ENCODE assay signal across 8 cellular contexts in genomic region chr4:70734971-70735370, GRCh38. TPM values are rescaled to one million over a fixed set of nuclear protein-coding genes. Genes with fewer than 3 reads are reported as not detected.
DNase-seq lines count a peak whose midpoint lies in the region; ATAC-seq and TF ChIP-seq lines count a peak whose summit lies in the region.

No MANE protein-coding gene starts in this region.

- TF ChIP-seq RAD21 in liver (IDR thresholded peaks at IDR 0.05), result no peak

- H4K91ac ChIP-seq in H9 (ENCODE audit: insufficient read length, low read depth, low read length), result no peak overlapping the region

- no peaks in the 10 kb centered on the region for H3K79me2 ChIP-seq in H9 (ENCODE audit: insufficient read depth, low read length)

- H2BK15ac ChIP-seq in H9 (ENCODE audit: low read depth, low read length), result no peak overlapping the region

- H3K9me3 ChIP-seq in liver (ENCODE audit: control insufficient read depth in 4 of 4, low read length in 3 of 4) (no peaks in the 10 kb centered on the region), uterus (no peaks in the 10 kb centered on the region), H9 (ENCODE audit: control insufficient read depth, low read depth, low read length) (no peaks in the 10 kb centered on the region)

- H3K79me1 ChIP-seq in H9 (ENCODE audit: insufficient read depth, low read depth, low read length, poor library complexity, severe bottlenecking), result peaks cover 2% of the 10 kb centered on the region

- H3K36me3 Mint-ChIP-seq in CD14-positive monocyte, result no peaks in the 10 kb centered on the region
- H3K36me3 Mint-ChIP-seq in activated naive CD8-positive, alpha-beta T cell treated with anti-CD3 and anti-CD28 coated beads, Interleukin-2, amount 50 U/mL, for 24 hours (ENCODE audit: low read depth), result no peaks in the 10 kb centered on the region
- no peaks in the 10 kb centered on the region for H3K36me3 Mint-ChIP-seq in H9 (ENCODE audit: insufficient read depth in 1 of 3, low read depth in 3 of 3)

- H4K8ac ChIP-seq in H9 (replicated peaks; ENCODE audit: insufficient read length, low read depth, low read length), result no peak overlapping the region

- DNase-seq in CD14-positive monocyte (ENCODE audit: low spot score) (no peak), uterus (no peak), HK-2 (ENCODE audit: unreplicated experiment) (no peak), H9 (no peak)
- DNase-seq in activated naive CD8-positive, alpha-beta T cell treated with anti-CD3 and anti-CD28 coated beads, Interleukin-2, amount 50 U/mL, for 24 hours, result no peak
- DNase-seq in stimulated activated CD8-positive, alpha-beta memory T cell treated with anti-CD3 and anti-CD28 coated beads, Interleukin-4, amount 100 ng/mL, for 48 hours, result no peak

- peak overlapping the region; percentile 54 to 79 (median 63) for H3K4me3 ChIP-seq in liver (ENCODE audit: low read depth in 1 of 3, low read length in 3 of 3)
- H3K4me3 ChIP-seq in uterus, result peak overlapping the region in 1 of 2 donors; percentile 27

- H3K27me3 Mint-ChIP-seq in CD14-positive monocyte (ENCODE audit: low read depth in 3 of 3) (peaks cover 0 to 2% (median 0%) of the 10 kb centered on the region in 3 donors), H9 (ENCODE audit: low read depth) (no peaks in the 10 kb centered on the region; the same call in 1 of the 2 replicates)
- H3K27me3 Mint-ChIP-seq in activated naive CD8-positive, alpha-beta T cell treated with anti-CD3 and anti-CD28 coated beads, Interleukin-2, amount 50 U/mL, for 24 hours, result no peaks in the 10 kb centered on the region

- H3K56ac ChIP-seq in H9 (ENCODE audit: insufficient read length, low read depth, low read length), result no peak overlapping the region

- H2AFZ ChIP-seq in H9 (ENCODE audit: low read length), result no peak overlapping the region

- H3K4me1 Mint-ChIP-seq in CD14-positive monocyte, result peaks cover 43% of the 10 kb centered on the region
- peaks cover 43% of the 10 kb centered on the region for H3K4me1 Mint-ChIP-seq in activated naive CD8-positive, alpha-beta T cell treated with anti-CD3 and anti-CD28 coated beads, Interleukin-2, amount 50 U/mL, for 24 hours
- H3K4me1 Mint-ChIP-seq in H9, result peaks cover under 1 to 7% of the 10 kb centered on the region in 2 experiments; a peak in 3 of 4 replicates

- H2BK12ac ChIP-seq in H9 (ENCODE audit: insufficient read length, low read depth, low read length), result no peak overlapping the region

- no peak overlapping the region for H3K4ac ChIP-seq in H9 (ENCODE audit: low read depth, low read length)

- H3K27me3 ChIP-seq in liver (ENCODE audit: control insufficient read depth in 4 of 4, insufficient read depth in 4 of 4, low read length in 3 of 4) (no peaks in the 10 kb centered on the region), uterus (no peaks in the 10 kb centered on the region), H9 (ENCODE audit: insufficient read depth, low read length) (no peaks in the 10 kb centered on the region)

- no peak overlapping the region for H2BK120ac ChIP-seq in H9 (ENCODE audit: low read depth, low read length, poor library complexity, severe bottlenecking)

- H2BK5ac ChIP-seq in H9 (ENCODE audit: insufficient read length, low read length), result no peak overlapping the region

- no peak overlapping the region for H3K18ac ChIP-seq in H9 (ENCODE audit: insufficient read length, low read depth, low read length)

- peak overlapping the region; percentile 91 to 97 (median 95) for H3K27ac Mint-ChIP-seq in CD14-positive monocyte
- peak overlapping the region; percentile 85 for H3K27ac Mint-ChIP-seq in activated naive CD8-positive, alpha-beta T cell treated with anti-CD3 and anti-CD28 coated beads, Interleukin-2, amount 50 U/mL, for 24 hours
- no peak overlapping the region for H3K27ac Mint-ChIP-seq in H9

- no peaks in the 10 kb centered on the region for H3K36me3 ChIP-seq in liver (ENCODE audit: control insufficient read depth in 4 of 4, insufficient read depth in 3 of 4, low read depth in 1 of 4, low read length in 3 of 4)
- H3K36me3 ChIP-seq in uterus, result no peaks in the 10 kb centered on the region

- H3K4me3 Mint-ChIP-seq in CD14-positive monocyte (peak overlapping the region; percentile 67 to 87), H9 (no peak overlapping the region)
- H3K4me3 Mint-ChIP-seq in activated naive CD8-positive, alpha-beta T cell treated with anti-CD3 and anti-CD28 coated beads, Interleukin-2, amount 50 U/mL, for 24 hours, result peak overlapping the region; percentile 82

- TF ChIP-seq POLR2A in uterus (IDR thresholded peaks at IDR 0.05), result no peak

- TF ChIP-seq CTCF in CD14-positive monocyte (IDR thresholded peaks at IDR 0.05) (no peak), liver (IDR thresholded peaks at IDR 0.05; ENCODE audit: low read depth, low read length, missing input control) (no peak), uterus (IDR thresholded peaks at IDR 0.05) (no peak), H9 (conservative IDR thresholded peaks at IDR 0.05) (no peak)

- H4K20me1 ChIP-seq in H9 (ENCODE audit: control insufficient read depth, insufficient read depth, insufficient read length), result no peaks in the 10 kb centered on the region

- H3K9ac ChIP-seq in liver (ENCODE audit: low read depth in 1 of 2, low read length in 2 of 2) (peak overlapping the region; percentile 53 to 96), H9 (ENCODE audit: extremely low read depth, insufficient read length, low read length) (no peak overlapping the region)

- H3K27ac ChIP-seq in liver (ENCODE audit: low read depth in 1 of 2, low read length in 2 of 2) (peak overlapping the region; percentile 87 to 88), uterus (peak overlapping the region; percentile 61 to 78), H9 (ENCODE audit: insufficient read length, low read depth, low read length) (no peak overlapping the region)

- intact Hi-C loops in CD14-positive monocyte (cut with micrococcal nuclease) (loop anchor here in 1 of 2 donors (5.0 kb wide), 1 partner anchor 33 kb away; no protein-coding TSS in a partner anchor), uterus (cut with DNase I; ENCODE audit: low total_unique reads) (no loop called here)

- H3K4me1 ChIP-seq in liver (ENCODE audit: control insufficient read depth in 4 of 4, insufficient read depth in 4 of 4, low read length in 3 of 4) (peaks cover 2 to 14% (median 11%) of the 10 kb centered on the region in 4 donors), uterus (peaks cover 0 to 6% of the 10 kb centered on the region in 2 donors), H9 (ENCODE audit: insufficient read depth, low read length) (no peaks in the 10 kb centered on the region)

- H3K23me2 ChIP-seq in H9 (ENCODE audit: insufficient read length, low read depth, low read length, poor library complexity, severe bottlenecking), result no peaks in the 10 kb centered on the region

- no peak overlapping the region for H3K4me2 ChIP-seq in H9 (ENCODE audit: insufficient read depth, insufficient read length, low read length)

- under 1% methylated on average over 3 of the region's 3 CpGs for WGBS in liver
- WGBS in H9 (ENCODE audit: extremely low coverage, insufficient read length, low lambda C conversion rate), result no CpG with 5 or more reads among the region's 3 CpGs

- H3K9me3 Mint-ChIP-seq in CD14-positive monocyte (no peaks in the 10 kb centered on the region), H9 (no peaks in the 10 kb centered on the region)
- H3K9me3 Mint-ChIP-seq in activated naive CD8-positive, alpha-beta T cell treated with anti-CD3 and anti-CD28 coated beads, Interleukin-2, amount 50 U/mL, for 24 hours, result no peaks in the 10 kb centered on the region

- no peak overlapping the region for H3K23ac ChIP-seq in H9 (ENCODE audit: insufficient read length, low read depth, low read length)

- H2BK20ac ChIP-seq in H9 (ENCODE audit: low read depth, low read length, poor library complexity, severe bottlenecking), result no peak overlapping the region

- no peak overlapping the region for H3T11ph ChIP-seq in H9 (ENCODE audit: low read length)

- ATAC-seq in HG03066 (IDR thresholded peaks at IDR 0.05; ENCODE audit: low read depth, unreplicated experiment), result peak; percentile 2
- ATAC-seq in activated naive CD8-positive, alpha-beta T cell treated with anti-CD3 and anti-CD28 coated beads, Interleukin-2, amount 50 U/mL, for 24 hours, result peak; percentile 27

- no peak overlapping the region for H2AK5ac ChIP-seq in H9 (ENCODE audit: insufficient read length, low read length)

- H4K5ac ChIP-seq in H9 (ENCODE audit: insufficient read length, low read depth, low read length), result no peak overlapping the region

- no peak overlapping the region for H3K14ac ChIP-seq in H9 (ENCODE audit: insufficient read depth, low read length)

TF ChIP-seq in liver, 16 proteins besides CTCF, POLR2A, EP300 and RAD21 (continues in another document):
- TF ChIP-seq YY1 (IDR thresholded peaks at IDR 0.05) (no peak), HNF4G (IDR thresholded peaks at IDR 0.05) (no peak)

RNA-seq across cellular contexts. Expression of gene RUFY3, which starts 13.2 kb away (rescaled TPM):
- 10 to 100 TPM; 11.1 to 12.5 TPM for polyA plus RNA-seq in CD14-positive monocyte
- total RNA-seq in liver, result 10 to 100 TPM; 13.8 to 35.2 TPM
- 10 to 100 TPM in 1 of 2 donors, 1 to 10 TPM in 1; 9.2 to 16.2 TPM for polyA plus RNA-seq in liver
- total RNA-seq in uterus, result 100 to 1,000 TPM in 2 of 4 donors, 10 to 100 TPM in 2; 25.4 to 137 (median 75.9) TPM
- 41.7 and 48.0 TPM in 2 replicates for total RNA-seq in H9 (2021)

RNA-seq across cellular contexts. Expression of gene UTP3, which starts 46.6 kb away (rescaled TPM):
- polyA plus RNA-seq in CD14-positive monocyte (10 to 100 TPM in 1 of 2 donors, 1 to 10 TPM in 1; 5.0 to 10.8 TPM), liver (10 to 100 TPM in 1 of 2 donors, 1 to 10 TPM in 1; 6.5 to 12.2 TPM)
- total RNA-seq in liver (10 to 100 TPM in 1 of 2 donors, 1 to 10 TPM in 1; 9.7 to 12.8 TPM), uterus (10 to 100 TPM in 2 of 4 donors, 1 to 10 TPM in 2; 6.7 to 28.9 (median 17.1) TPM), H9 (2021) (49.3 and 51.9 TPM in 2 replicates)

Comparison
In these comparisons a context has a peak if more than half of its experiments do, and no peak if none do; other contexts are left out.
1. H3K27ac Mint-ChIP-seq: peak in CD14-positive monocyte (7 of 7) and activated naive CD8-positive, alpha-beta T cell treated with anti-CD3 and anti-CD28 coated beads, Interleukin-2, amount 50 U/mL, for 24 hours (single experiment); none in H9 (0 of 3).
2. H3K4me3 Mint-ChIP-seq: peak in CD14-positive monocyte (2 of 2) and activated naive CD8-positive, alpha-beta T cell treated with anti-CD3 and anti-CD28 coated beads, Interleukin-2, amount 50 U/mL, for 24 hours (single experiment); none in H9 (0 of 2).